ENCODE assay signal across 13 cellular contexts in the genomic region with DNA sequence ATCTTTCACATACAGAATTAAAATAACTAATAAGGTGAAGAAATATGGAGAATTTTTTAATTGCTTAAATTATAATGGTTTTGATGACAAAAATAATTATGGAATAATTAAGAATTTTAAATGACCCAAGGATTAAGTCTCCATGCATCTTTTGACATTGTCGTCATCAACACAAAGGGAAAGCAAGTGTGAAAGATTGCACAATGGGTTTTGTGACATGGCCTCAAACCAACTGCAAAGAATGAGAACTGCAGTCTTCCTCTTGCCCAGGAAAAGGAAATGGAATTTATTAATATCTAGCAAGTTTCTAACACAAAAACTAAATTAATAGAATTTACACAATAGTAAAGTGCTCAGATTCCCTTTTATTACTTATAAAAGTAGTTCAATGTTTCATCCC.
"Had no signal": no experiment of that assay in that cellular context is flagged by ENCODE, and none has a peak within 500 bp of the region (broad histone marks: within the 10 kb centered on the region; RNA-seq: fewer than 3 reads in every experiment).

No MANE protein-coding gene starts in this region.

- H3K9me3 ChIP-seq: ascending aorta, heart right ventricle, ovary, thyroid gland, vagina had no signal

- H3K4me3 ChIP-seq: ascending aorta, cardiac muscle cell, heart right ventricle, ovary, skin epidermis, thyroid gland, vagina had no signal

- H3K27me3 ChIP-seq: ascending aorta, cardiac muscle cell, heart right ventricle, ovary, thyroid gland, vagina had no signal

- H3K27ac ChIP-seq: ascending aorta, cardiac muscle cell, ovary, thyroid gland, vagina had no signal

- H3K4me1 ChIP-seq: vagina had no signal

- ATAC-seq: activated naive CD8-positive, alpha-beta T cell treated with anti-CD3 and anti-CD28 coated beads, Interleukin-2, amount 50 U/mL, for 24 hours; heart right ventricle; WTC11 had no signal

- DNase-seq: activated CD4-positive, alpha-beta T cell treated with anti-CD3 and anti-CD28 coated beads for 48 hours; activated naive CD4-positive, alpha-beta T cell treated with Interleukin-2 at 50 U/mL for 16 hours; activated naive CD8-positive, alpha-beta T cell treated with anti-CD3 and anti-CD28 coated beads, Interleukin-2, amount 50 U/mL, for 24 hours; foreskin melanocyte; heart right ventricle; ovary; retina; thyroid gland had no signal

- H3K36me3 ChIP-seq: ascending aorta, cardiac muscle cell, heart right ventricle, ovary, thyroid gland, vagina had no signal
